ENCODE assay signal across 8 cellular contexts in genomic region chr2:46329803-46330775, GRCh38. TPM values are rescaled to one million over a fixed set of nuclear protein-coding genes. Genes with fewer than 3 reads are reported as not detected.
DNase-seq lines count a peak whose midpoint lies in the region; ATAC-seq and TF ChIP-seq lines count a peak whose summit lies in the region.

No MANE protein-coding gene starts in this region.

- peak overlapping the region in 1 of 6 donors; percentile 27 for H3K27ac Mint-ChIP-seq in immature natural killer cell

- no peaks in the 10 kb centered on the region for H3K36me3 Mint-ChIP-seq in immature natural killer cell

- no peaks in the 10 kb centered on the region for H4K20me1 ChIP-seq in Loucy (ENCODE audit: insufficient read depth, low read length, poor library complexity, severe bottlenecking)

- H3K4me1 Mint-ChIP-seq in immature natural killer cell, result peaks cover 3 to 8% of the 10 kb centered on the region in 2 donors

- H3K9ac ChIP-seq in Loucy (ENCODE audit: low read depth, low read length, poor library complexity, severe bottlenecking), result peak overlapping the region; percentile 35

- H3K27me3 ChIP-seq in Loucy (ENCODE audit: insufficient read depth, low read length, poor library complexity, severe bottlenecking), result no peaks in the 10 kb centered on the region

- H3K27me3 Mint-ChIP-seq in immature natural killer cell (ENCODE audit: low read depth in 3 of 3), result peaks cover 0 to 11% (median 8%) of the 10 kb centered on the region in 3 donors

- TF ChIP-seq CTCF in Loucy (conservative IDR thresholded peaks at IDR 0.05; ENCODE audit: low read length), result no peak
- no peak for TF ChIP-seq CTCF in choroid plexus epithelial cell (conservative IDR thresholded peaks at IDR 0.05; ENCODE audit: low read depth, low read length)

- H3K27ac ChIP-seq in mesodermal cell (ENCODE audit: low read depth, low read length, severe bottlenecking), result peak overlapping the region; percentile 48

- H3K79me2 ChIP-seq in Loucy (ENCODE audit: insufficient read depth, low read length), result peaks cover 82% of the 10 kb centered on the region

- no peak for ATAC-seq in HG02884 (IDR thresholded peaks at IDR 0.05; ENCODE audit: unreplicated experiment)

- peak; percentile 78 for DNase-seq in AG08395 (ENCODE audit: low spot score)
- peak; percentile 97 for DNase-seq in choroid plexus epithelial cell (ENCODE audit: low read depth)
- DNase-seq in immature natural killer cell, result no peak
- DNase-seq in NCI-H69 (lab: John Stamatoyannopoulos, UW), result no peak
- DNase-seq in DMS53 treated with DMSO at 0.1 percent for 48 hours (lab: John Stamatoyannopoulos, UW; ENCODE audit: unreplicated experiment), result no peak

- H2AFZ ChIP-seq in Loucy (ENCODE audit: low read length), result no peak overlapping the region

- WGBS in mesodermal cell (ENCODE audit: insufficient coverage in 2 of 2), 2 experiments, result 93 to 100% methylated on average over 4 to 7 of the region's 7 CpGs

- no peaks in the 10 kb centered on the region for H3K9me3 ChIP-seq in Loucy (ENCODE audit: insufficient read depth, low read depth, low read length)
- H3K9me3 ChIP-seq in mesodermal cell (ENCODE audit: control insufficient read depth, low read length), result no peaks in the 10 kb centered on the region

- H3F3A ChIP-seq in Loucy (ENCODE audit: low read depth), result peaks cover 18% of the 10 kb centered on the region

- no peaks in the 10 kb centered on the region for H3K36me3 ChIP-seq in Loucy (ENCODE audit: insufficient read depth, low read length)
- H3K36me3 ChIP-seq in mesodermal cell (ENCODE audit: control insufficient read depth, insufficient read depth, low read length), result no peaks in the 10 kb centered on the region

- no peaks in the 10 kb centered on the region for H3K9me3 Mint-ChIP-seq in immature natural killer cell

- H3K4me1 ChIP-seq in Loucy (ENCODE audit: insufficient read depth, low read length, poor library complexity, severe bottlenecking) (peaks cover 96% of the 10 kb centered on the region), mesodermal cell (ENCODE audit: control insufficient read depth, insufficient read depth, low read length, poor library complexity, severe bottlenecking) (peaks cover 39% of the 10 kb centered on the region)

- H3K4me2 ChIP-seq in Loucy (ENCODE audit: low read depth, low read length, poor library complexity, severe bottlenecking), result peak overlapping the region; percentile 15

- H3K4me3 ChIP-seq in Loucy (ENCODE audit: low read length, poor library complexity, severe bottlenecking) (no peak overlapping the region), choroid plexus epithelial cell (ENCODE audit: low read depth, low read length) (no peak overlapping the region), mesodermal cell (ENCODE audit: extremely low read depth, insufficient read depth, low read length, poor library complexity, severe bottlenecking) (no peak overlapping the region)

- no peak overlapping the region for H3K4me3 Mint-ChIP-seq in immature natural killer cell

- H3K9me2 ChIP-seq in Loucy (replicated peaks; ENCODE audit: low read depth, low read length), result no peaks in the 10 kb centered on the region

RNA-seq across cellular contexts. Expression of gene EPAS1, which starts 32.9 kb away (rescaled TPM):
- polyA plus RNA-seq in mesodermal cell (2013, experiment 1 of 2), result 30.8 TPM
- polyA plus RNA-seq in mesodermal cell (2013, experiment 2 of 2), result 36.3 TPM
- under 1 TPM; 0.05 to 0.69 (median 0.08) TPM for polyA plus RNA-seq in immature natural killer cell

Comparison
In these comparisons a context has a peak if more than half of its experiments do, and no peak if none do; other contexts are left out.
1. DNase-seq: peak in AG08395 (single experiment) and choroid plexus epithelial cell (single experiment); none in immature natural killer cell (0 of 3), NCI-H69 (single experiment) and DMS53 treated with DMSO at 0.1 percent for 48 hours (single experiment).